ENCODE assay signal across 1 cellular context in genomic region chr10:31927597-31928530, GRCh38.
TF ChIP-seq lines count a peak whose summit lies in the region.

No MANE protein-coding gene starts in this region.

TF ChIP-seq in WTC11, 78 proteins besides CTCF, POLR2A, EP300 and RAD21 (continued from another document):
- TF ChIP-seq PREB (CRISPR knock-in tag; IDR thresholded peaks at IDR 0.05; ENCODE audit: borderline replicate concordance) (no peak), FOXK1 (CRISPR knock-in tag; IDR thresholded peaks at IDR 0.05) (no peak), ATF1 (CRISPR knock-in tag; IDR thresholded peaks at IDR 0.05) (no peak), ZNF532 (CRISPR knock-in tag; IDR thresholded peaks at IDR 0.05; ENCODE audit: borderline replicate concordance) (no peak), ETV6 (CRISPR knock-in tag; IDR thresholded peaks at IDR 0.05) (no peak; the same call in 1 of the 2 replicates), GRHL2 (CRISPR knock-in tag; IDR thresholded peaks at IDR 0.05; ENCODE audit: insufficient replicate concordance, severe bottlenecking) (no peak), ZNF416 (CRISPR knock-in tag; IDR thresholded peaks at IDR 0.05) (no peak), TEAD1 (CRISPR knock-in tag; IDR thresholded peaks at IDR 0.05) (no peak), JUN (CRISPR knock-in tag; IDR thresholded peaks at IDR 0.05) (no peak)
- TF ChIP-seq, protein P1, sequence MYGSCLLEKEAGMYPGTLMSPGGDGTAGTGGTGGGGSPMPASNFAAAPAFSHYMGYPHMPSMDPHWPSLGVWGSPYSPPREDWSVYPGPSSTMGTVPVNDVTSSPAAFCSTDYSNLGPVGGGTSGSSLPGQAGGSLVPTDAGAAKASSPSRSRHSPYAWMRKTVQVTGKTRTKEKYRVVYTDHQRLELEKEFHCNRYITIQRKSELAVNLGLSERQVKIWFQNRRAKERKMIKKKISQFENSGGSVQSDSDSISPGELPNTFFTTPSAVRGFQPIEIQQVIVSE (CRISPR knock-in tag; IDR thresholded peaks at IDR 0.05; ENCODE audit: borderline replicate concordance), result no peak
- TF ChIP-seq, protein P2, sequence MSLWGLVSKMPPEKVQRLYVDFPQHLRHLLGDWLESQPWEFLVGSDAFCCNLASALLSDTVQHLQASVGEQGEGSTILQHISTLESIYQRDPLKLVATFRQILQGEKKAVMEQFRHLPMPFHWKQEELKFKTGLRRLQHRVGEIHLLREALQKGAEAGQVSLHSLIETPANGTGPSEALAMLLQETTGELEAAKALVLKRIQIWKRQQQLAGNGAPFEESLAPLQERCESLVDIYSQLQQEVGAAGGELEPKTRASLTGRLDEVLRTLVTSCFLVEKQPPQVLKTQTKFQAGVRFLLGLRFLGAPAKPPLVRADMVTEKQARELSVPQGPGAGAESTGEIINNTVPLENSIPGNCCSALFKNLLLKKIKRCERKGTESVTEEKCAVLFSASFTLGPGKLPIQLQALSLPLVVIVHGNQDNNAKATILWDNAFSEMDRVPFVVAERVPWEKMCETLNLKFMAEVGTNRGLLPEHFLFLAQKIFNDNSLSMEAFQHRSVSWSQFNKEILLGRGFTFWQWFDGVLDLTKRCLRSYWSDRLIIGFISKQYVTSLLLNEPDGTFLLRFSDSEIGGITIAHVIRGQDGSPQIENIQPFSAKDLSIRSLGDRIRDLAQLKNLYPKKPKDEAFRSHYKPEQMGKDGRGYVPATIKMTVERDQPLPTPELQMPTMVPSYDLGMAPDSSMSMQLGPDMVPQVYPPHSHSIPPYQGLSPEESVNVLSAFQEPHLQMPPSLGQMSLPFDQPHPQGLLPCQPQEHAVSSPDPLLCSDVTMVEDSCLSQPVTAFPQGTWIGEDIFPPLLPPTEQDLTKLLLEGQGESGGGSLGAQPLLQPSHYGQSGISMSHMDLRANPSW (CRISPR knock-in tag; conservative IDR thresholded peaks at IDR 0.05; ENCODE audit: low read depth), result no peak
- TF ChIP-seq, protein P3, sequence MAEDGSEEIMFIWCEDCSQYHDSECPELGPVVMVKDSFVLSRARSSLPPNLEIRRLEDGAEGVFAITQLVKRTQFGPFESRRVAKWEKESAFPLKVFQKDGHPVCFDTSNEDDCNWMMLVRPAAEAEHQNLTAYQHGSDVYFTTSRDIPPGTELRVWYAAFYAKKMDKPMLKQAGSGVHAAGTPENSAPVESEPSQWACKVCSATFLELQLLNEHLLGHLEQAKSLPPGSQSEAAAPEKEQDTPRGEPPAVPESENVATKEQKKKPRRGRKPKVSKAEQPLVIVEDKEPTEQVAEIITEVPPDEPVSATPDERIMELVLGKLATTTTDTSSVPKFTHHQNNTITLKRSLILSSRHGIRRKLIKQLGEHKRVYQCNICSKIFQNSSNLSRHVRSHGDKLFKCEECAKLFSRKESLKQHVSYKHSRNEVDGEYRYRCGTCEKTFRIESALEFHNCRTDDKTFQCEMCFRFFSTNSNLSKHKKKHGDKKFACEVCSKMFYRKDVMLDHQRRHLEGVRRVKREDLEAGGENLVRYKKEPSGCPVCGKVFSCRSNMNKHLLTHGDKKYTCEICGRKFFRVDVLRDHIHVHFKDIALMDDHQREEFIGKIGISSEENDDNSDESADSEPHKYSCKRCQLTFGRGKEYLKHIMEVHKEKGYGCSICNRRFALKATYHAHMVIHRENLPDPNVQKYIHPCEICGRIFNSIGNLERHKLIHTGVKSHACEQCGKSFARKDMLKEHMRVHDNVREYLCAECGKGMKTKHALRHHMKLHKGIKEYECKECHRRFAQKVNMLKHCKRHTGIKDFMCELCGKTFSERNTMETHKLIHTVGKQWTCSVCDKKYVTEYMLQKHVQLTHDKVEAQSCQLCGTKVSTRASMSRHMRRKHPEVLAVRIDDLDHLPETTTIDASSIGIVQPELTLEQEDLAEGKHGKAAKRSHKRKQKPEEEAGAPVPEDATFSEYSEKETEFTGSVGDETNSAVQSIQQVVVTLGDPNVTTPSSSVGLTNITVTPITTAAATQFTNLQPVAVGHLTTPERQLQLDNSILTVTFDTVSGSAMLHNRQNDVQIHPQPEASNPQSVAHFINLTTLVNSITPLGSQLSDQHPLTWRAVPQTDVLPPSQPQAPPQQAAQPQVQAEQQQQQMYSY (CRISPR knock-in tag; IDR thresholded peaks at IDR 0.05), result no peak
